Comparison of ENCODE assay signal across 9 cellular contexts in the genomic region with DNA sequence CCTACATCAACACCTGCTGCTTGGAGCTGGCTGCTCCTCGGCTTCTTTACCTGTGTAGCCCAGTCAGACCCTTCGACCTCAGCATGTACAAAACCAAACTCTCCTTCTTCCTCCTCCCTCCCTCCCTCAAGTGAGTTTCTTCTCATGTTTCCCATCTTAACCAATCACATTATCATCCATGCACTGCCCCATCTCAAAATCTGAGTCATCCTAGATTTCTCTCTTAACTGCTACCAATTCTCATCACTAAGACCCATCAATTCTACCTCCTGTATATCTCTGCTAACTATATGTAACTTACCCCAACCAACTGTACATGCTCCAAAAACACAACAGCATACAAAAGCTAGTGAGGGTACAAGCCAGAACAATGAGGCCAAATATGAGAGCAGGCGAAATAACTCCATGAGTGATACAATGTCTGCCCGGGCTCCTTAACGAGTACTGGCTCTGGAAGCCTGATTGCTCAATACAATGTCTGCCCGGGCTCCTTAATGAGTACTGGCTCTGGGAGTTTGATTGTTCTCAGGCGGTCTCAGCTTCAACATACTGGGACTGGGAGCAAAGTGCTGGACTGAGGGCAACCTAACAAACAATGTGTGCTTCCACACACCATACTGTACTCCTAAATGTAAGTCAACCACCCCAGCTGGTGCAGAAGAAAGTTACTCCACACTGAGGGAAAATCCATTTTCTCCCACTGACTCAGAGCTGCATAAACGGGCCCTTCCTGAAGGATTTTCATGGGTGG. TPM values are rescaled to one million over a fixed set of nuclear protein-coding genes. Genes with fewer than 3 reads are reported as not detected.
DNase-seq lines count a peak whose midpoint lies in the region; ATAC-seq, FAIRE-seq and TF ChIP-seq lines count a peak whose summit lies in the region.
"Not testable (repeated sequence)": the region's sequence is repeated elsewhere in the genome, so short reads cannot be mapped to it uniquely, and the experiment has no call there.
"Had no signal": no experiment of that assay in that cellular context is flagged by ENCODE, and none has a peak within 500 bp of the region (broad histone marks: within the 10 kb centered on the region; RNA-seq: fewer than 3 reads in every experiment).

No MANE protein-coding gene starts in this region.

- not testable (repeated sequence) for H3K27ac ChIP-seq in HepG2 (ENCODE audit: extremely low read length, insufficient read depth, low read length)
- H3K27ac ChIP-seq in upper lobe of right lung: peak overlapping the region; percentile 58

- not testable (repeated sequence) for H2AFZ ChIP-seq in HepG2 (ENCODE audit: low read length)

- not testable (repeated sequence) for H3K9ac ChIP-seq in HepG2 (ENCODE audit: insufficient read depth, low read depth, low read length)

- H3K36me3 Mint-ChIP-seq in Calu3 (ENCODE audit: insufficient read depth, unreplicated experiment): peaks cover 18% of the 10 kb centered on the region
- not testable (repeated sequence) for H3K36me3 Mint-ChIP-seq in activated CD4-positive, alpha-beta T cell treated with anti-CD3 and anti-CD28 coated beads for 36 hours (ENCODE audit: low read depth)

- intact Hi-C loops in Calu3 (cut with micrococcal nuclease; ENCODE audit: unreplicated experiment); activated CD4-positive, alpha-beta T cell treated with anti-CD3 and anti-CD28 coated beads for 36 hours (cut with DNase I, micrococcal nuclease); Right ventricle myocardium superior (cut with DNase I); HepG2 (cut with micrococcal nuclease; ENCODE audit: unreplicated experiment); mucosa of descending colon (cut with DNase I, micrococcal nuclease); upper lobe of right lung (cut with DNase I): not testable (repeated sequence)

- POLR2A ChIA-PET in activated CD4-positive, alpha-beta T cell treated with anti-CD3 and anti-CD28 coated beads for 36 hours (lab: Charles Lee): not testable (repeated sequence)
- POLR2A ChIA-PET in HepG2 (lab: Yijun Ruan, JAX): interaction anchor here (0.6 kb wide), 1 partner anchor 11 kb away, joined by 3 read pairs; no protein-coding TSS in a partner anchor

- H3K4me1 Mint-ChIP-seq in Calu3 (ENCODE audit: low read depth, unreplicated experiment): peaks cover 39% of the 10 kb centered on the region
- not testable (repeated sequence) for H3K4me1 Mint-ChIP-seq in activated CD4-positive, alpha-beta T cell treated with anti-CD3 and anti-CD28 coated beads for 36 hours

- ATAC-seq in activated CD4-positive, alpha-beta T cell treated with anti-CD3 and anti-CD28 coated beads for 36 hours: peak; percentile 49
- peak; percentile 26 for ATAC-seq in esophagus mucosa
- ATAC-seq in Right ventricle myocardium superior (ENCODE audit: poor library complexity): peak; percentile 49
- ATAC-seq in HepG2: peak; percentile 77
- ATAC-seq in mucosa of descending colon: peak; percentile 23
- peak; percentile 81 for ATAC-seq in upper lobe of right lung

- H3K4me1 ChIP-seq in HepG2 (ENCODE audit: insufficient read depth, low read length): peaks cover 19% of the 10 kb centered on the region
- H3K4me1 ChIP-seq in mucosa of descending colon (ENCODE audit: low read depth); upper lobe of right lung: not testable (repeated sequence)

- H3K27me3 Mint-ChIP-seq in Calu3 (ENCODE audit: unreplicated experiment); activated CD4-positive, alpha-beta T cell treated with anti-CD3 and anti-CD28 coated beads for 36 hours: not testable (repeated sequence)

- not testable (repeated sequence) for H3K27me3 ChIP-seq in HepG2 (ENCODE audit: control insufficient read depth in 1 of 2, insufficient read depth in 2 of 2, low read length in 2 of 2); upper lobe of right lung

- 49% methylated on average over 6 of the region's 8 CpGs for WGBS in HepG2 (ENCODE audit: low lambda C conversion rate)

- H4K20me1 ChIP-seq in HepG2 (ENCODE audit: insufficient read depth, low read length): not testable (repeated sequence)

- in situ Hi-C loops in HepG2 (cut with HindIII; ENCODE audit: extremely low pct_ligation_motif_present, low pct_unique_long_range_greater_than_20kb): not testable (repeated sequence)

- peak; percentile 15 for FAIRE-seq in HepG2 (lab: Jason Lieb, UNC)

- H3K36me3 ChIP-seq in HepG2 (replicated peaks in 1 of 2; ENCODE audit: control insufficient read depth in 1 of 2, insufficient read depth in 2 of 2, low read length in 2 of 2); mucosa of descending colon (ENCODE audit: low read depth); upper lobe of right lung: not testable (repeated sequence)

- H3K9me3 Mint-ChIP-seq in Calu3 (ENCODE audit: low read depth, unreplicated experiment); activated CD4-positive, alpha-beta T cell treated with anti-CD3 and anti-CD28 coated beads for 36 hours (ENCODE audit: low read depth): not testable (repeated sequence)

- peak overlapping the region; percentile 94 for H3K27ac Mint-ChIP-seq in Calu3 (ENCODE audit: unreplicated experiment)
- not testable (repeated sequence) for H3K27ac Mint-ChIP-seq in activated CD4-positive, alpha-beta T cell treated with anti-CD3 and anti-CD28 coated beads for 36 hours

- H3K4me2 ChIP-seq in HepG2 (ENCODE audit: low read depth, low read length): not testable (repeated sequence)

- TF ChIP-seq RAD21 in HepG2 (CRISPR knock-in tag; IDR thresholded peaks at IDR 0.05): not testable (repeated sequence)

- H3K4me3 ChIP-seq in HepG2 (replicated peaks in 1 of 3; ENCODE audit: insufficient read depth in 1 of 3, low read depth in 2 of 3, low read length in 3 of 3); mucosa of descending colon; upper lobe of right lung: not testable (repeated sequence)

- not testable (repeated sequence) for TF ChIP-seq CTCF in Calu3 (IDR thresholded peaks at IDR 0.05; ENCODE audit: unreplicated experiment); HepG2 (CRISPR knock-in tag; IDR thresholded peaks at IDR 0.05); mucosa of descending colon (IDR thresholded peaks at IDR 0.05); upper lobe of right lung (IDR thresholded peaks at IDR 0.05)

- not testable (repeated sequence) for DNase-seq in Calu3; activated CD4-positive, alpha-beta T cell treated with anti-CD3 and anti-CD28 coated beads for 36 hours; Right ventricle myocardium superior; HepG2 (ENCODE audit: low spot score); mucosa of descending colon; upper lobe of right lung
- peak; percentile 30 for DNase-seq in retina

- not testable (repeated sequence) for TF ChIP-seq POLR2A in HepG2 (IDR thresholded peaks at IDR 0.05; ENCODE audit: insufficient read depth in 1 of 2, low read depth in 2 of 2, low read length in 2 of 2)

- not testable (repeated sequence) for H3K4me3 Mint-ChIP-seq in Calu3 (ENCODE audit: low read depth, unreplicated experiment); activated CD4-positive, alpha-beta T cell treated with anti-CD3 and anti-CD28 coated beads for 36 hours

- not testable (repeated sequence) for H3K79me2 ChIP-seq in HepG2 (ENCODE audit: insufficient read depth, low read length)

- not testable (repeated sequence) for BruUV-seq in Calu3 (replicated peaks; lab: Mats Ljungman, UMichigan); HepG2 (replicated peaks; lab: Mats Ljungman, UMichigan)

- CTCF ChIA-PET in Calu3 (lab: Charles Lee); activated CD4-positive, alpha-beta T cell treated with anti-CD3 and anti-CD28 coated beads for 36 hours (lab: Charles Lee); HepG2 (lab: Yijun Ruan, JAX; ENCODE audit: low intra/inter-chr PET ratio, low total read pairs): not testable (repeated sequence)

- not testable (repeated sequence) for TF ChIP-seq EP300 in HepG2 (IDR thresholded peaks at IDR 0.05; ENCODE audit: low read depth in 2 of 2, low read length in 2 of 2); HepG2 (CRISPR knock-in tag; IDR thresholded peaks at IDR 0.05; ENCODE audit: borderline replicate concordance)

- not testable (repeated sequence) for H3K9me3 ChIP-seq in HepG2 (ENCODE audit: low read length); mucosa of descending colon; upper lobe of right lung

RNA-seq across cellular contexts. Expression of gene LRRC61, which starts 18.5 kb away (rescaled TPM):
- total RNA-seq in Calu3 (2022) (14.6 and 22.5 TPM in 2 replicates), esophagus mucosa (9.6 TPM), Right ventricle myocardium superior (3.7 TPM), HepG2 (2016; rRNA removed; fragmentation: Illumina TruSeq; extraction: Trizol) (34.8 and 38.4 TPM in 2 replicates), mucosa of descending colon (10 to 100 TPM; 11.8 to 14.5 (median 14.5) TPM), upper lobe of right lung (10.2 TPM)
- total RNA-seq in activated CD4-positive, alpha-beta T cell treated with anti-CD3 and anti-CD28 coated beads for 36 hours: 10 to 100 TPM; 13.0 to 17.4 TPM
- total RNA-seq in HepG2 (2016; cell fraction: cytosol; rRNA removed; fragmentation: Illumina TruSeq; extraction: Trizol; ENCODE audit: low read depth): 10.3 and 10.8 TPM in 2 replicates
- total RNA-seq in HepG2 (2016; cell fraction: insoluble cytoplasmic fraction; rRNA removed; fragmentation: Illumina TruSeq; extraction: Trizol): 30.5 and 35.2 TPM in 2 replicates
- 34.2 and 36.9 TPM in 2 replicates for total RNA-seq in HepG2 (2016; cell fraction: membrane; rRNA removed; fragmentation: Illumina TruSeq; extraction: Trizol)
- 25.0 and 31.2 TPM in 2 replicates for total RNA-seq in HepG2 (2016; cell fraction: nucleus; rRNA removed; fragmentation: Illumina TruSeq; extraction: Trizol)
- 33.0 and 42.2 TPM in 2 replicates for polyA plus RNA-seq in HepG2 (2011; rRNA removed)
- 34.7 and 58.3 TPM in 2 replicates for polyA plus RNA-seq in HepG2 (2011; cell fraction: cytosol; rRNA removed)
- polyA plus RNA-seq in HepG2 (2011; cell fraction: nucleus; rRNA removed): 25.0 and 33.0 TPM in 2 replicates
- 22.2 and 36.3 TPM in 2 replicates for polyA plus RNA-seq in HepG2 (2012)
- polyA plus RNA-seq in HepG2 (2016; cell fraction: cytosol; fragmentation: Illumina TruSeq; extraction: Trizol; ENCODE audit: low read depth): 19.9 and 25.0 TPM in 2 replicates
- polyA plus RNA-seq in HepG2 (2016; cell fraction: insoluble cytoplasmic fraction; fragmentation: Illumina TruSeq; extraction: Trizol; ENCODE audit: low read depth): 36.4 and 46.3 TPM in 2 replicates
- 41.1 and 42.5 TPM in 2 replicates for polyA plus RNA-seq in HepG2 (2016; cell fraction: membrane; fragmentation: Illumina TruSeq; extraction: Trizol; ENCODE audit: low read depth)
- polyA plus RNA-seq in HepG2 (2016; cell fraction: nucleus; fragmentation: Illumina TruSeq; extraction: Trizol; ENCODE audit: insufficient read depth, low read depth): 34.8 and 36.2 TPM in 2 replicates
- polyA minus RNA-seq in HepG2 (2011; rRNA and poly(A)+ RNA removed; ENCODE audit: low replicate concordance): 45.8 and 71.1 TPM in 2 replicates
- 33.7 and 34.5 TPM in 2 replicates for polyA minus RNA-seq in HepG2 (2011; cell fraction: cytosol; rRNA and poly(A)+ RNA removed)
- polyA minus RNA-seq in HepG2 (2011; cell fraction: nucleus; rRNA and poly(A)+ RNA removed): 13.3 and 15.4 TPM in 2 replicates
- total RNA-seq: H4 had no signal

RNA-seq across cellular contexts. Expression of gene ACTR3C, which starts 18.7 kb away (rescaled TPM):
- total RNA-seq in Calu3 (2022) (22.8 and 26.0 TPM in 2 replicates), esophagus mucosa (6.1 TPM), Right ventricle myocardium superior (2.9 TPM), HepG2 (2016; rRNA removed; fragmentation: Illumina TruSeq; extraction: Trizol) (4.1 and 7.5 TPM in 2 replicates), mucosa of descending colon (10 to 100 TPM; 29.9 to 53.0 (median 30.2) TPM), upper lobe of right lung (20.1 TPM)
- total RNA-seq in activated CD4-positive, alpha-beta T cell treated with anti-CD3 and anti-CD28 coated beads for 36 hours: 1 to 10 TPM; 3.2 to 4.7 TPM
- total RNA-seq in HepG2 (2016; cell fraction: cytosol; rRNA removed; fragmentation: Illumina TruSeq; extraction: Trizol; ENCODE audit: low read depth): 7.2 and 7.8 TPM in 2 replicates
- 3.7 and 6.7 TPM in 2 replicates for total RNA-seq in HepG2 (2016; cell fraction: insoluble cytoplasmic fraction; rRNA removed; fragmentation: Illumina TruSeq; extraction: Trizol)
- total RNA-seq in HepG2 (2016; cell fraction: membrane; rRNA removed; fragmentation: Illumina TruSeq; extraction: Trizol): 4.8 and 5.6 TPM in 2 replicates
- 17.1 and 19.7 TPM in 2 replicates for total RNA-seq in HepG2 (2016; cell fraction: nucleus; rRNA removed; fragmentation: Illumina TruSeq; extraction: Trizol)
- 3.2 and 3.8 TPM in 2 replicates for polyA plus RNA-seq in HepG2 (2011; rRNA removed)
- polyA plus RNA-seq in HepG2 (2011; cell fraction: cytosol; rRNA removed): 2.5 and 2.7 TPM in 2 replicates
- 4.0 and 4.3 TPM in 2 replicates for polyA plus RNA-seq in HepG2 (2011; cell fraction: nucleus; rRNA removed)
- 1.2 and 1.4 TPM in 2 replicates for polyA plus RNA-seq in HepG2 (2012)
- polyA plus RNA-seq in HepG2 (2016; cell fraction: cytosol; fragmentation: Illumina TruSeq; extraction: Trizol; ENCODE audit: low read depth): 0.95 and 2.7 TPM in 2 replicates
- 1.9 and 3.9 TPM in 2 replicates for polyA plus RNA-seq in HepG2 (2016; cell fraction: insoluble cytoplasmic fraction; fragmentation: Illumina TruSeq; extraction: Trizol; ENCODE audit: low read depth)
- 1.4 and 1.6 TPM in 2 replicates for polyA plus RNA-seq in HepG2 (2016; cell fraction: membrane; fragmentation: Illumina TruSeq; extraction: Trizol; ENCODE audit: low read depth)
- polyA plus RNA-seq in HepG2 (2016; cell fraction: nucleus; fragmentation: Illumina TruSeq; extraction: Trizol; ENCODE audit: insufficient read depth, low read depth): 4.9 and 8.0 TPM in 2 replicates
- 10.0 and 39.9 TPM in 2 replicates for polyA minus RNA-seq in HepG2 (2011; rRNA and poly(A)+ RNA removed; ENCODE audit: low replicate concordance)
- polyA minus RNA-seq in HepG2 (2011; cell fraction: cytosol; rRNA and poly(A)+ RNA removed): 2.6 and 3.3 TPM in 2 replicates
- 44.3 and 59.4 TPM in 2 replicates for polyA minus RNA-seq in HepG2 (2011; cell fraction: nucleus; rRNA and poly(A)+ RNA removed)

RNA-seq across cellular contexts. Expression of gene RARRES2, which starts 36.8 kb away (rescaled TPM):
- total RNA-seq in Calu3 (2022) (9.1 and 13.0 TPM in 2 replicates), esophagus mucosa (7.5 TPM), Right ventricle myocardium superior (24.0 TPM), HepG2 (2016; rRNA removed; fragmentation: Illumina TruSeq; extraction: Trizol) (94.6 and 172 TPM in 2 replicates), mucosa of descending colon (100 to 1,000 TPM in 1 of 3 donors, 10 to 100 TPM in 2; 82.6 to 202 (median 98.9) TPM), upper lobe of right lung (259 TPM)
- total RNA-seq in activated CD4-positive, alpha-beta T cell treated with anti-CD3 and anti-CD28 coated beads for 36 hours: not detected
- total RNA-seq in HepG2 (2016; cell fraction: cytosol; rRNA removed; fragmentation: Illumina TruSeq; extraction: Trizol; ENCODE audit: low read depth): 63.6 and 75.7 TPM in 2 replicates
- 93.3 and 178 TPM in 2 replicates for total RNA-seq in HepG2 (2016; cell fraction: insoluble cytoplasmic fraction; rRNA removed; fragmentation: Illumina TruSeq; extraction: Trizol)
- total RNA-seq in HepG2 (2016; cell fraction: membrane; rRNA removed; fragmentation: Illumina TruSeq; extraction: Trizol): 68.9 and 86.6 TPM in 2 replicates
- total RNA-seq in HepG2 (2016; cell fraction: nucleus; rRNA removed; fragmentation: Illumina TruSeq; extraction: Trizol): 126 and 156 TPM in 2 replicates
- polyA plus RNA-seq in HepG2 (2011; rRNA removed): 134 and 157 TPM in 2 replicates
- polyA plus RNA-seq in HepG2 (2011; cell fraction: cytosol; rRNA removed): 197 and 233 TPM in 2 replicates
- 164 and 202 TPM in 2 replicates for polyA plus RNA-seq in HepG2 (2011; cell fraction: nucleus; rRNA removed)
- polyA plus RNA-seq in HepG2 (2012): 37.9 and 77.4 TPM in 2 replicates
- polyA plus RNA-seq in HepG2 (2016; cell fraction: cytosol; fragmentation: Illumina TruSeq; extraction: Trizol; ENCODE audit: low read depth): 96.7 and 115 TPM in 2 replicates
- 134 and 138 TPM in 2 replicates for polyA plus RNA-seq in HepG2 (2016; cell fraction: insoluble cytoplasmic fraction; fragmentation: Illumina TruSeq; extraction: Trizol; ENCODE audit: low read depth)
- polyA plus RNA-seq in HepG2 (2016; cell fraction: membrane; fragmentation: Illumina TruSeq; extraction: Trizol; ENCODE audit: low read depth): 82.1 and 99.5 TPM in 2 replicates
- polyA plus RNA-seq in HepG2 (2016; cell fraction: nucleus; fragmentation: Illumina TruSeq; extraction: Trizol; ENCODE audit: insufficient read depth, low read depth): 420 and 455 TPM in 2 replicates
- 22.1 TPM in 1 of 2 replicates, not detected in the other for polyA minus RNA-seq in HepG2 (2011; rRNA and poly(A)+ RNA removed; ENCODE audit: low replicate concordance)
- polyA minus RNA-seq in HepG2 (2011; cell fraction: cytosol; rRNA and poly(A)+ RNA removed): 17.4 and 20.0 TPM in 2 replicates
- polyA minus RNA-seq in HepG2 (2011; cell fraction: nucleus; rRNA and poly(A)+ RNA removed): 6.1 and 7.3 TPM in 2 replicates
- total RNA-seq: H4 had no signal

Comparison
In these comparisons a context has a peak if more than half of its experiments do, and no peak if none do; other contexts are left out.
1. ATAC-seq: peak in every context shown above with its lines; median percentile 81 in upper lobe of right lung; 77 in HepG2; 49 in activated CD4-positive, alpha-beta T cell treated with anti-CD3 and anti-CD28 coated beads for 36 hours; 49 in Right ventricle myocardium superior; 26 in esophagus mucosa; 23 in mucosa of descending colon.